1 cellular context compared by ENCODE assay signal in genomic region chr12:10191865-10192264, GRCh38.
TF ChIP-seq lines count a peak whose summit lies in the region.

No MANE protein-coding gene starts in this region.

TF ChIP-seq in IMR-90, 13 proteins besides CTCF, POLR2A, EP300 and RAD21:
- TF ChIP-seq MAFK (IDR thresholded peaks at IDR 0.05; ENCODE audit: low read depth, low read length) = peak; percentile 57
- TF ChIP-seq, protein P1, sequence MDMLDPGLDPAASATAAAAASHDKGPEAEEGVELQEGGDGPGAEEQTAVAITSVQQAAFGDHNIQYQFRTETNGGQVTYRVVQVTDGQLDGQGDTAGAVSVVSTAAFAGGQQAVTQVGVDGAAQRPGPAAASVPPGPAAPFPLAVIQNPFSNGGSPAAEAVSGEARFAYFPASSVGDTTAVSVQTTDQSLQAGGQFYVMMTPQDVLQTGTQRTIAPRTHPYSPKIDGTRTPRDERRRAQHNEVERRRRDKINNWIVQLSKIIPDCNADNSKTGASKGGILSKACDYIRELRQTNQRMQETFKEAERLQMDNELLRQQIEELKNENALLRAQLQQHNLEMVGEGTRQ (IDR thresholded peaks at IDR 0.05; ENCODE audit: low read depth, low read length) = no peak
- 0 out of 2 replicates have a peak, but pooled peaks have one; percentile 56 for TF ChIP-seq FOS (IDR thresholded peaks at IDR 0.05; ENCODE audit: low read depth, low read length)
- TF ChIP-seq NFE2L2 (IDR thresholded peaks at IDR 0.05; ENCODE audit: low read depth, low read length) = peak; percentile 81
